8 cellular contexts compared by ENCODE assay signal in genomic region chr7:157302314-157302711, GRCh38. TPM values are rescaled to one million over a fixed set of nuclear protein-coding genes. Genes with fewer than 3 reads are reported as not detected.
DNase-seq lines count a peak whose midpoint lies in the region; ATAC-seq lines count a peak whose summit lies in the region.

No MANE protein-coding gene starts in this region.

- POLR2A ChIA-PET in activated naive CD8-positive, alpha-beta T cell treated with anti-CD3 and anti-CD28 coated beads, Interleukin-2, amount 10 ng/mL, durations not matched to agents 7 days and 5 days (lab: Charles Lee), result interaction anchor here (0.6 to 0.8 kb wide), 2 partner anchors 9 to 34 kb away, joined by 3 read pairs; no protein-coding TSS in a partner anchor

- peaks cover 5% of the 10 kb centered on the region for H3K27me3 Mint-ChIP-seq in activated naive CD8-positive, alpha-beta T cell treated with anti-CD3 and anti-CD28 coated beads, Interleukin-2, amount 10 ng/mL, durations not matched to agents 7 days and 5 days

- peaks cover 6% of the 10 kb centered on the region for H3K9me3 Mint-ChIP-seq in activated naive CD8-positive, alpha-beta T cell treated with anti-CD3 and anti-CD28 coated beads, Interleukin-2, amount 10 ng/mL, durations not matched to agents 7 days and 5 days

- H3K4me1 Mint-ChIP-seq in activated naive CD8-positive, alpha-beta T cell treated with anti-CD3 and anti-CD28 coated beads, Interleukin-2, amount 10 ng/mL, durations not matched to agents 7 days and 5 days, result peaks cover 32% of the 10 kb centered on the region

- in situ Hi-C loops in Caki2 (cut with HindIII; ENCODE audit: low pct_unique_long_range_greater_than_20kb, low sequenced_read_pairs), result no loop called here

- H3K27ac Mint-ChIP-seq in activated naive CD8-positive, alpha-beta T cell treated with anti-CD3 and anti-CD28 coated beads, Interleukin-2, amount 10 ng/mL, durations not matched to agents 7 days and 5 days, result peak overlapping the region; percentile 93

- peak; percentile 91 for ATAC-seq in GM21360 (IDR thresholded peaks at IDR 0.05; ENCODE audit: unreplicated experiment)
- ATAC-seq in HG03571 (IDR thresholded peaks at IDR 0.05; ENCODE audit: unreplicated experiment), result peak; percentile 93
- ATAC-seq in activated naive CD8-positive, alpha-beta T cell treated with anti-CD3 and anti-CD28 coated beads, Interleukin-2, amount 10 ng/mL, durations not matched to agents 7 days and 5 days (ENCODE audit: low read depth), result peak; percentile 92
- peak; percentile 51 for ATAC-seq in left lobe of liver

- DNase-seq in Caki2 (ENCODE audit: low read depth) (peak; percentile 74), T-helper 1 cell (peak; percentile 63 to 98 (median 75)), left lobe of liver (ENCODE audit: low spot score) (no peak), HCEC 1CT (no peak)
- DNase-seq in activated naive CD8-positive, alpha-beta T cell treated with anti-CD3 and anti-CD28 coated beads, Interleukin-2, amount 10 ng/mL, durations not matched to agents 7 days and 5 days, result peak; percentile 73
- peak; percentile 91 for DNase-seq in stimulated activated CD8-positive, alpha-beta memory T cell treated with anti-CD3 and anti-CD28 coated beads, Interleukin-4, amount 100 ng/mL, for 48 hours

- peaks cover 3% of the 10 kb centered on the region for H3K36me3 Mint-ChIP-seq in activated naive CD8-positive, alpha-beta T cell treated with anti-CD3 and anti-CD28 coated beads, Interleukin-2, amount 10 ng/mL, durations not matched to agents 7 days and 5 days

- H3K4me3 Mint-ChIP-seq in activated naive CD8-positive, alpha-beta T cell treated with anti-CD3 and anti-CD28 coated beads, Interleukin-2, amount 10 ng/mL, durations not matched to agents 7 days and 5 days, result peak overlapping the region; percentile 81

RNA-seq across cellular contexts. Expression of gene DNAJB6, which starts 34.5 kb away (rescaled TPM):
- 81.2 and 101 TPM in 2 replicates for total RNA-seq in Caki2 (2014; rRNA removed; shearing (Covaris generic); ENCODE audit: low replicate concordance)
- 10 to 100 TPM; 60.0 to 67.0 TPM for total RNA-seq in activated naive CD8-positive, alpha-beta T cell treated with anti-CD3 and anti-CD28 coated beads, Interleukin-2, amount 10 ng/mL, durations not matched to agents 7 days and 5 days
- 26.3 TPM for total RNA-seq in left lobe of liver

Comparison
In these comparisons a context has a peak if more than half of its experiments do, and no peak if none do; other contexts are left out.
1. DNase-seq: peak in Caki2 (single experiment), T-helper 1 cell (5 of 5), activated naive CD8-positive, alpha-beta T cell treated with anti-CD3 and anti-CD28 coated beads, Interleukin-2, amount 10 ng/mL, durations not matched to agents 7 days and 5 days (single experiment) and stimulated activated CD8-positive, alpha-beta memory T cell treated with anti-CD3 and anti-CD28 coated beads, Interleukin-4, amount 100 ng/mL, for 48 hours (single experiment); none in left lobe of liver (single experiment) and HCEC 1CT (single experiment).
2. Peak in every context shown above with its lines, with median percentiles within 50 percentile points of each other: ATAC-seq.